Comparison of ENCODE assay signal across 8 cellular contexts in genomic region chr4:145099653-145100052, GRCh38. TPM values are rescaled to one million over a fixed set of nuclear protein-coding genes. Genes with fewer than 3 reads are reported as not detected.
A peak's percentile ranks its signal among the peaks of the same experiment; 100 is the strongest.
DNase-seq lines count a peak whose midpoint lies in the region; ATAC-seq and TF ChIP-seq lines count a peak whose summit lies in the region.

No MANE protein-coding gene starts in this region.

- TF ChIP-seq CTCF in left ventricle myocardium inferior (IDR thresholded peaks at IDR 0.05; ENCODE audit: borderline replicate concordance) (no peak), VCaP (conservative IDR thresholded peaks at IDR 0.05) (no peak)

- DNase-seq in left ventricle myocardium inferior = no peak
- DNase-seq in Right ventricle myocardium superior = no peak
- no peak for DNase-seq in NCI-H774 (lab: John Stamatoyannopoulos, UW)
- no peak for DNase-seq in DMS153 treated with DMSO at 0.1 percent for 48 hours (lab: John Stamatoyannopoulos, UW; ENCODE audit: unreplicated experiment)
- no peak for DNase-seq in activated CD4-positive, alpha-beta T cell treated with anti-CD3 and anti-CD28 coated beads, Interleukin-2, amount 50 U/mL, for 4 hours

- peak overlapping the region; percentile 86 for H3K4me3 ChIP-seq in left ventricle myocardium inferior
- H3K4me3 ChIP-seq in iPS-15b (ENCODE audit: low read depth, low read length) = peak overlapping the region; percentile 97
- peak overlapping the region; percentile 69 for H3K4me3 ChIP-seq in urinary bladder (ENCODE audit: low read depth, low read length)

- peaks cover 17% of the 10 kb centered on the region for H3K36me3 ChIP-seq in left ventricle myocardium inferior
- H3K36me3 ChIP-seq in iPS-15b (ENCODE audit: control insufficient read depth, insufficient read depth, low read length) = no peaks in the 10 kb centered on the region
- no peaks in the 10 kb centered on the region for H3K36me3 ChIP-seq in urinary bladder (ENCODE audit: insufficient read depth)

- H3K27ac ChIP-seq in left ventricle myocardium inferior (replicated peaks) (peak overlapping the region; percentile 93), VCaP (peak overlapping the region; percentile 86; the same call in 1 of the 2 replicates), urinary bladder (ENCODE audit: low read depth) (no peak overlapping the region)

- no peaks in the 10 kb centered on the region for H3K9me3 ChIP-seq in left ventricle myocardium inferior (replicated peaks)
- H3K9me3 ChIP-seq in iPS-15b (ENCODE audit: control insufficient read depth, insufficient read depth, low read length) = no peaks in the 10 kb centered on the region

- no peak for ATAC-seq in Right ventricle myocardium superior (ENCODE audit: poor library complexity)

- H3K27me3 ChIP-seq in left ventricle myocardium inferior (ENCODE audit: low read depth) = no peaks in the 10 kb centered on the region
- H3K27me3 ChIP-seq in iPS-15b (ENCODE audit: control insufficient read depth, insufficient read depth, low read length) = no peaks in the 10 kb centered on the region

- intact Hi-C loops in left ventricle myocardium inferior (cut with micrococcal nuclease) (loop anchor here (10.0 kb wide), 1 partner anchor 55 kb away; no protein-coding TSS in a partner anchor), Right ventricle myocardium superior (cut with DNase I) (loop anchor here (10.0 kb wide), 2 partner anchors 55 to 1555 kb away; no protein-coding TSS in a partner anchor)

- 30% methylated on average over 5 of the region's 5 CpGs for WGBS in urinary bladder

- H3K4me1 ChIP-seq in left ventricle myocardium inferior (peaks cover 66% of the 10 kb centered on the region), iPS-15b (ENCODE audit: control insufficient read depth, insufficient read depth, low read length) (no peaks in the 10 kb centered on the region), urinary bladder (ENCODE audit: insufficient read depth) (peaks cover 9% of the 10 kb centered on the region)

- H3K9ac ChIP-seq in iPS-15b (ENCODE audit: low read depth, low read length) = no peak overlapping the region

RNA-seq across cellular contexts. Expression of gene ABCE1, which starts 1.5 kb away (rescaled TPM):
- total RNA-seq in left ventricle myocardium inferior (34.5 TPM), Right ventricle myocardium superior (32.5 TPM), urinary bladder (130 TPM)
- polyA plus RNA-seq in urinary bladder = 25.1 TPM

RNA-seq across cellular contexts. Expression of gene ANAPC10, which starts 1.7 kb away (rescaled TPM):
- total RNA-seq in left ventricle myocardium inferior = 15.4 TPM
- 12.1 TPM for total RNA-seq in Right ventricle myocardium superior
- total RNA-seq in urinary bladder = 51.1 TPM
- polyA plus RNA-seq in urinary bladder = 20.6 TPM
